In the genomic region with DNA sequence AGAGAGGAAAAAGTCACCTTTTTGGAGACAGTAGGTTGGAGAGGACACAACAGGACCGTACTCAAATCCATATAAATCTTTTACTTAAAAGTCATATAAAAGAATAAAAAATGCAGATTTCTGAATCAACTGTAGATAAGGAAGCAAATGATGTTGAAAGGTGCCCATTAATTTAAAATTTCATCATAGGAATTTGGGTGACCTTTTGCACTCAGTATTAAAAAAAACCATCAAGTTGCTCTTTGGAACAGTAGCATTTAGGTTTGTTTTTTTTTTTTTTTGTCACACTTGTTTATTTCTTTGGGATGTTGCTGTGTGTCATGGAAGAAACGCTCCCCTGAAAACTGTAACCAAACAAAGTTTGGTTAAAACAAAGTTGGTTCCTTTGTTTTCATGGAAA, we compare ENCODE assay signal across 22 cellular contexts. TPM values are rescaled to one million over a fixed set of nuclear protein-coding genes. Genes with fewer than 3 reads are reported as not detected.
"Had no signal": no experiment of that assay in that cellular context is flagged by ENCODE, and none has a peak within 500 bp of the region (broad histone marks: within the 10 kb centered on the region; RNA-seq: fewer than 3 reads in every experiment).

No MANE protein-coding gene starts in this region.

- ATAC-seq: activated T-cell treated with anti-CD3 and anti-CD28 coated beads, Interleukin-2, amount 50 U/mL, for 4 hours had no signal

- H3K36me3 Mint-ChIP-seq: activated naive CD8-positive, alpha-beta T cell; immature natural killer cell had no signal

- H3K36me3 ChIP-seq: left lung, upper lobe of left lung had no signal

- H3K9me3 Mint-ChIP-seq: activated B cell treated with CpG ODN at 0.5 μM for 24 hours; activated T-cell treated with anti-CD3 and anti-CD28 coated beads, Interleukin-2, amount 50 U/mL, for 4 hours; activated T-helper 2 cell treated with anti-CD3 and anti-CD28 coated beads, Interferon-gamma antibody, Interleukin-2, Interleukin-4, amounts not matched to agents 10 μg/mL and 5 μg/mL and 100 μg/mL, durations not matched to agents 14 hours and 24 hours and 36 hours; immature natural killer cell had no signal

- H3K4me1 ChIP-seq: left lung, upper lobe of left lung had no signal

- DNase-seq: activated B cell treated with CpG ODN at 0.5 μM for 24 hours; activated CD4-positive, alpha-beta T cell treated with anti-CD3 and anti-CD28 coated beads, Interleukin-2, amount 50 U/mL, for 48 hours; activated CD8-positive, alpha-beta memory T cell treated with anti-CD3 and anti-CD28 coated beads, Interleukin-2, amount 50 U/mL, for 48 hours; activated naive CD4-positive, alpha-beta T cell; activated T-cell treated with anti-CD3 and anti-CD28 coated beads, Interleukin-2, amount 50 U/mL, for 4 hours; central memory CD4-positive, alpha-beta T cell; effector CD8-positive, alpha-beta T cell; foreskin fibroblast; kidney glomerular epithelial cell; left lung; stimulated activated CD4-positive, alpha-beta T cell treated with anti-CD3 and anti-CD28 coated beads, Interleukin-4, amount 100 ng/mL, for 1 hour; T1000; upper lobe of left lung had no signal

- H3K4me1 Mint-ChIP-seq: activated B cell treated with CpG ODN at 0.5 μM for 24 hours; activated CD4-positive, alpha-beta T cell treated with anti-CD3 and anti-CD28 coated beads for 36 hours; immature natural killer cell had no signal

- H3K27me3 Mint-ChIP-seq: activated naive CD8-positive, alpha-beta T cell had no signal

- H3K27ac Mint-ChIP-seq: activated B cell treated with CpG ODN at 0.5 μM for 24 hours; activated CD4-positive, alpha-beta T cell treated with anti-CD3 and anti-CD28 coated beads for 36 hours; activated naive CD8-positive, alpha-beta T cell; activated T-helper 2 cell treated with anti-CD3 and anti-CD28 coated beads, Interferon-gamma antibody, Interleukin-2, Interleukin-4, amounts not matched to agents 10 μg/mL and 5 μg/mL and 100 μg/mL, durations not matched to agents 14 hours and 24 hours and 36 hours; immature natural killer cell had no signal

- H3K4me3 Mint-ChIP-seq: activated B cell treated with CpG ODN at 0.5 μM for 24 hours; activated CD4-positive, alpha-beta T cell treated with anti-CD3 and anti-CD28 coated beads for 36 hours; activated naive CD8-positive, alpha-beta T cell; activated T-cell treated with anti-CD3 and anti-CD28 coated beads, Interleukin-2, amount 50 U/mL, for 4 hours; immature natural killer cell had no signal

- H3K4me3 ChIP-seq: left lung, upper lobe of left lung had no signal

- H3K27ac ChIP-seq: left lung, upper lobe of left lung had no signal

- H3K9me3 ChIP-seq: left lung, upper lobe of left lung had no signal

- H3K27me3 ChIP-seq: left lung, upper lobe of left lung had no signal

RNA-seq across cellular contexts. Expression of a gene that starts 20.9 kb away (rescaled TPM):
- total RNA-seq: activated B cell treated with CpG ODN at 0.5 μM for 24 hours; activated CD8-positive, alpha-beta memory T cell treated with anti-CD3 and anti-CD28 coated beads for 36 hours; activated T-helper 2 cell treated with anti-CD3 and anti-CD28 coated beads, Interferon-gamma antibody, Interleukin-2, Interleukin-4, amounts not matched to agents 10 μg/mL and 5 μg/mL and 100 μg/mL, durations not matched to agents 14 hours and 24 hours and 36 hours; myocyte; T-helper 1 cell treated with Interleukin-12 subunit alpha and Interleukin-12 subunit beta and Interleukin-4 antibody, amounts not matched to agents 30 ng/mL and 1 ng/mL, for 36 hours had no signal
- polyA plus RNA-seq: fibroblast of lung, immature natural killer cell had no signal

RNA-seq across cellular contexts. Expression of a gene that starts 48.0 kb away (rescaled TPM):
- total RNA-seq: activated B cell treated with CpG ODN at 0.5 μM for 24 hours had no signal
- polyA plus RNA-seq: immature natural killer cell, neural cell had no signal
